In the genomic region with DNA sequence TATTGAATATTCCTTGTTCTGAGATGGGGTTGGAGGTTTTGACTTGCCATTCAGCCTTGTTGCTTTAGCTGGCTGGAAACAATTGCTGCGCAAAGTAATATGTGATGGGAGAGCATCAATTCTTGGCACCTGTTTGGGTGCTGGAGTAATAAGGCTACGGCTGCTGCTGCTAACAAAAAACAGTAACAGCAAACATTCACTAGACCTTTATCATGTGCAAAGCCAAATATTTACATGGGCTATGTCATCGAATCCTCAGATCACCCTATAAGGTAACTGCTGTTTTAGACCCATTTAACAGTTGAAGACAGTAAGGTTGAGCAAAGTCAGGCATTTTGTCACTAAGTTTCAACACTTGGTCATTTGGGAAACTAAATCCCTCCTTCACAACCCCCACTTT, we compare ENCODE assay signal across 20 cellular contexts.
DNase-seq lines count a peak whose midpoint lies in the region; ATAC-seq and TF ChIP-seq lines count a peak whose summit lies in the region.
"Had no signal": no experiment of that assay in that cellular context is flagged by ENCODE, and none has a peak within 500 bp of the region (broad histone marks: within the 10 kb centered on the region; RNA-seq: fewer than 3 reads in every experiment).

No MANE protein-coding gene starts in this region.

- H3K4me3 ChIP-seq in IMR-90 (ENCODE audit: insufficient read depth, low read depth, low read length) (no peak overlapping the region), LNCaP clone FGC (ENCODE audit: low read depth, low read length) (no peak overlapping the region), osteoblast (ENCODE audit: insufficient read depth, low read length) (no peak overlapping the region)

- no peak overlapping the region for H3K56ac ChIP-seq in IMR-90 (ENCODE audit: extremely low read depth, insufficient read depth, low read length)

- H2AFZ ChIP-seq in IMR-90 (replicated peaks; ENCODE audit: low read length, poor library complexity) (no peak overlapping the region), osteoblast (ENCODE audit: low read length) (no peak overlapping the region)

- no peak overlapping the region for H3K27ac ChIP-seq in IMR-90 (ENCODE audit: insufficient read depth, low read length)
- H3K27ac ChIP-seq in osteoblast (ENCODE audit: low read depth, low read length): no peak overlapping the region

- H3K4ac ChIP-seq in IMR-90 (ENCODE audit: low read depth, low read length): no peak overlapping the region; the same call in 1 of the 2 replicates

- H3K9me1 ChIP-seq in IMR-90 (ENCODE audit: insufficient read depth, low read length): peaks cover 4% of the 10 kb centered on the region; the same call in 1 of the 2 replicates

- no peak overlapping the region for H3K14ac ChIP-seq in IMR-90 (replicated peaks; ENCODE audit: low read depth, low read length)

- dilution Hi-C loops in IMR-90 (cut with HindIII; ENCODE audit: low sequenced_read_pairs, unreplicated experiment): no loop called here

- POLR2A ChIA-PET in IMR-90 (lab: Charles Lee; ENCODE audit: unreplicated experiment): interaction anchor here (0.6 kb wide), 1 partner anchor 450 kb away, joined by 6 read pairs; no protein-coding TSS in a partner anchor

- no peak overlapping the region for H3K18ac ChIP-seq in IMR-90 (ENCODE audit: low read depth, low read length)

- H3K27me3 ChIP-seq in IMR-90 (ENCODE audit: control insufficient read depth, insufficient read depth, low read length) (no peaks in the 10 kb centered on the region), osteoblast (ENCODE audit: insufficient read depth, low read length) (no peaks in the 10 kb centered on the region)

- no peak for TF ChIP-seq POLR2A in IMR-90 (IDR thresholded peaks at IDR 0.05; ENCODE audit: low read depth, low read length)

- TF ChIP-seq RAD21 in IMR-90 (IDR thresholded peaks at IDR 0.05; ENCODE audit: low read length): no peak

- no peak overlapping the region for H2BK5ac ChIP-seq in IMR-90 (ENCODE audit: low read depth, low read length, poor library complexity, severe bottlenecking)

- no CpG with 5 or more reads among the region's 3 CpGs for WGBS in IMR-90 (ENCODE audit: extremely low coverage in 2 of 2, insufficient read length in 1 of 2), 2 experiments

- H4K8ac ChIP-seq in IMR-90 (ENCODE audit: low read depth in 2 of 2, low read length in 2 of 2): no peak overlapping the region

- H4K5ac ChIP-seq in IMR-90 (ENCODE audit: low read depth, low read length): no peak overlapping the region

- no peak overlapping the region for H3K9ac ChIP-seq in IMR-90 (ENCODE audit: low read depth, low read length)

- no TSS peak for BruUV-seq in IMR-90 (replicated peaks; lab: Mats Ljungman, UMichigan)

- H3K36me3 ChIP-seq in IMR-90 (ENCODE audit: control insufficient read depth, insufficient read depth, low read length) (no peaks in the 10 kb centered on the region), osteoblast (ENCODE audit: insufficient read depth, low read length) (no peaks in the 10 kb centered on the region)
- H3K36me3 ChIP-seq: BE2C had no signal

- H3K79me2 ChIP-seq in osteoblast (ENCODE audit: insufficient read depth, low read length): no peaks in the 10 kb centered on the region

- no peaks in the 10 kb centered on the region for H3K79me1 ChIP-seq in IMR-90 (ENCODE audit: low read depth in 1 of 2, low read length in 2 of 2)

- DNase-seq in IMR-90 (no peak), LNCaP clone FGC (ENCODE audit: low read depth) (peak; percentile 90), left colon (no peak), osteoblast (ENCODE audit: insufficient read length, low spot score, missing footprints) (peak; percentile 37), glomerular visceral epithelial cell (ENCODE audit: extremely low spot score) (no peak), activated gamma-delta T cell treated with Interleukin-2 at 50 U/mL for 16 hours (no peak)
- DNase-seq: ACHN; BE2C; C1 segment of cervical spinal cord; CD4-positive, CD25-positive, alpha-beta regulatory T cell; CD8-positive, alpha-beta memory T cell; COR-L47; DMS 273 treated with DMSO at 0.1 percent for 48 hours; DMS79; GDM1; GOT3; H7; HFFc6 had no signal

- H4K20me1 ChIP-seq in IMR-90 (ENCODE audit: insufficient read depth, low read length): no peaks in the 10 kb centered on the region
- H4K20me1 ChIP-seq in osteoblast (ENCODE audit: insufficient read depth, low read length): no peaks in the 10 kb centered on the region

- ATAC-seq in IMR-90 (ENCODE audit: low read depth): no peak
- ATAC-seq in left colon: peak; percentile 61
- ATAC-seq in GM19455 (IDR thresholded peaks at IDR 0.05; ENCODE audit: unreplicated experiment): no peak
- ATAC-seq: HCT116 had no signal

- no peak overlapping the region for H4K91ac ChIP-seq in IMR-90 (ENCODE audit: insufficient read depth, low read depth, low read length)

- H2AK5ac ChIP-seq in IMR-90 (ENCODE audit: low read depth, low read length): no peak overlapping the region

- intact Hi-C loops in IMR-90 (cut with micrococcal nuclease) (no loop called here), left colon (cut with DNase I, micrococcal nuclease) (no loop called here)

- H3K4me1 ChIP-seq in IMR-90 (ENCODE audit: control insufficient read depth, insufficient read depth, low read length): peaks cover 4% of the 10 kb centered on the region
- peaks cover 16% of the 10 kb centered on the region for H3K4me1 ChIP-seq in osteoblast (ENCODE audit: insufficient read depth, low read length)
- H3K4me1 ChIP-seq: BE2C had no signal

- H2BK15ac ChIP-seq in IMR-90 (ENCODE audit: low read depth, low read length): 0 out of 3 replicates have a peak overlapping the region, but pooled peaks have one; percentile 2

- no peak overlapping the region for H3K23ac ChIP-seq in IMR-90 (ENCODE audit: low read depth, low read length)

- H2BK120ac ChIP-seq in IMR-90 (ENCODE audit: low read depth, low read length): no peak overlapping the region

- no peak overlapping the region for H2AK9ac ChIP-seq in IMR-90 (replicated peaks; ENCODE audit: low read depth, low read length, poor library complexity)

- CTCF ChIA-PET in IMR-90 (lab: Yijun Ruan, JAX): no interaction called here

- H2BK20ac ChIP-seq in IMR-90 (ENCODE audit: low read depth, low read length): no peak overlapping the region

- TF ChIP-seq CTCF in IMR-90 (conservative IDR thresholded peaks at IDR 0.05; ENCODE audit: low read depth, low read length) (no peak), LNCaP clone FGC (IDR thresholded peaks at IDR 0.05; ENCODE audit: control insufficient read depth, extremely low read depth, insufficient read depth) (no peak), osteoblast (IDR thresholded peaks at IDR 0.05; ENCODE audit: extremely low read depth, low read depth, low read length) (no peak)

- in situ Hi-C loops in IMR-90 (cut with MboI; ENCODE audit: low sequenced_read_pairs): no loop called here

- H3K9me3 ChIP-seq in IMR-90 (ENCODE audit: control insufficient read depth, insufficient read depth, low read length) (no peaks in the 10 kb centered on the region), osteoblast (ENCODE audit: low read depth, low read length) (no peaks in the 10 kb centered on the region)
- H3K9me3 ChIP-seq: BE2C had no signal

- H3K4me2 ChIP-seq in IMR-90 (ENCODE audit: low read depth, low read length) (no peak overlapping the region), osteoblast (ENCODE audit: insufficient read depth, low read length) (no peak overlapping the region)

TF ChIP-seq in IMR-90, 13 proteins besides CTCF, POLR2A, EP300 and RAD21:
- TF ChIP-seq BHLHE40 (IDR thresholded peaks at IDR 0.05; ENCODE audit: low read depth, low read length) (no peak), CEBPB (IDR thresholded peaks at IDR 0.05; ENCODE audit: low read depth, low read length) (no peak), SMC3 (IDR thresholded peaks at IDR 0.05; ENCODE audit: low read depth, low read length) (no peak), RFX5 (IDR thresholded peaks at IDR 0.05; ENCODE audit: low read depth, low read length) (no peak), CHD1 (IDR thresholded peaks at IDR 0.05; ENCODE audit: low read depth, low read length) (no peak), MXI1 (IDR thresholded peaks at IDR 0.05; ENCODE audit: borderline replicate concordance, low read depth, low read length) (no peak), MAZ (IDR thresholded peaks at IDR 0.05; ENCODE audit: borderline replicate concordance, low read depth, low read length) (no peak), MAFK (IDR thresholded peaks at IDR 0.05; ENCODE audit: low read depth, low read length) (no peak), RCOR1 (IDR thresholded peaks at IDR 0.05; ENCODE audit: insufficient replicate concordance, low read length) (no peak), NFE2L2 (IDR thresholded peaks at IDR 0.05; ENCODE audit: low read depth, low read length) (no peak), FOS (IDR thresholded peaks at IDR 0.05; ENCODE audit: low read depth, low read length) (no peak)
- TF ChIP-seq, protein P1, sequence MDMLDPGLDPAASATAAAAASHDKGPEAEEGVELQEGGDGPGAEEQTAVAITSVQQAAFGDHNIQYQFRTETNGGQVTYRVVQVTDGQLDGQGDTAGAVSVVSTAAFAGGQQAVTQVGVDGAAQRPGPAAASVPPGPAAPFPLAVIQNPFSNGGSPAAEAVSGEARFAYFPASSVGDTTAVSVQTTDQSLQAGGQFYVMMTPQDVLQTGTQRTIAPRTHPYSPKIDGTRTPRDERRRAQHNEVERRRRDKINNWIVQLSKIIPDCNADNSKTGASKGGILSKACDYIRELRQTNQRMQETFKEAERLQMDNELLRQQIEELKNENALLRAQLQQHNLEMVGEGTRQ (IDR thresholded peaks at IDR 0.05; ENCODE audit: low read depth, low read length): no peak
- TF ChIP-seq, protein P2, sequence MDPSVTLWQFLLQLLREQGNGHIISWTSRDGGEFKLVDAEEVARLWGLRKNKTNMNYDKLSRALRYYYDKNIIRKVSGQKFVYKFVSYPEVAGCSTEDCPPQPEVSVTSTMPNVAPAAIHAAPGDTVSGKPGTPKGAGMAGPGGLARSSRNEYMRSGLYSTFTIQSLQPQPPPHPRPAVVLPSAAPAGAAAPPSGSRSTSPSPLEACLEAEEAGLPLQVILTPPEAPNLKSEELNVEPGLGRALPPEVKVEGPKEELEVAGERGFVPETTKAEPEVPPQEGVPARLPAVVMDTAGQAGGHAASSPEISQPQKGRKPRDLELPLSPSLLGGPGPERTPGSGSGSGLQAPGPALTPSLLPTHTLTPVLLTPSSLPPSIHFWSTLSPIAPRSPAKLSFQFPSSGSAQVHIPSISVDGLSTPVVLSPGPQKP (IDR thresholded peaks at IDR 0.05; ENCODE audit: borderline replicate concordance, low read depth, low read length): no peak

Comparison
In these comparisons a context has a peak if more than half of its experiments do, and no peak if none do; other contexts are left out.
1. DNase-seq: peak in LNCaP clone FGC (single experiment) and osteoblast (single experiment); none in IMR-90 (single experiment), left colon (0 of 2), glomerular visceral epithelial cell (single experiment) and activated gamma-delta T cell treated with Interleukin-2 at 50 U/mL for 16 hours (single experiment).